In the genomic region with DNA sequence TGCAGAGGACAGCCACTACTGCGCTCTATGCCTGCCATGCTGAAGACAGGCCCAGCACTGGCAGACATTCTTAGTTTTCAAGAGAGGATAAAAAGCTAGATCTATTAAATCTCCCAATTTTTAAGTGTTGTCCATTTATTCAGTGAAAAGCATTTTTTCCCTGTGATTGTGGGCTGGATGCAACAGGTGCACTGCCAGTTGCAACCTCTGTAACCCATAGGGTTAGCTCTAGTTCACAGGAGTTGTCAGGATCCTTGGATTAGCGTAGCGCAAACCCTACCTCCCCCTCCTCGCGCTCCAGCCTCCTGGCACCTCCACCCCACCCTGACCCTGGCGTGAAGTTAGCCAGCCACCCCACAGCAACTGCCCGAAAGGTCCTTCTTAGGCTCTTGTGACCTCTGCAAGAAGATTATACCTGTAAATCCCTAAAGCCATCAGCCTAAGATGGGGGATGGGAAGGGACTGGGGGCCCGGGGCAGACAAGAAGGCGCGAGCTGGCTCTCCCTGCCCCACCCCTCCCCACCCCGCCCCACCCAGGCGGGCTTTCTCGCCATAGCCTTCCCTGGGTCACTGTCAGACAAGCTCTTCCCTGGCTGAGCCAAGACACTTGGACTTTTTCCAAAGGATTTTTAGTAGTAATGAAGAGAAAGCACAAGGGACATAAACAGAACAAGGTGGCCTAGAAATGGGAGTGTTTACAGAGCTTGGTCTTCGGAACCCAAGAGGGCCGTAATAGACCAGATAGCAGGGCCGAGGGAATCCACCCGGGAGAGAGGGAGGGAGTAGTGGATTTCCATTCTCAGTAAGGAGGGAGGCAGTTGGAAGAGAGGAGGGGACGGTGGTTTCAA, we compare ENCODE assay signal across 9 cellular contexts. TPM values are rescaled to one million over a fixed set of nuclear protein-coding genes. Genes with fewer than 3 reads are reported as not detected.
DNase-seq lines count a peak whose midpoint lies in the region; ATAC-seq and TF ChIP-seq lines count a peak whose summit lies in the region.
"Had no signal": no experiment of that assay in that cellular context is flagged by ENCODE, and none has a peak within 500 bp of the region (broad histone marks: within the 10 kb centered on the region; RNA-seq: fewer than 3 reads in every experiment).

No MANE protein-coding gene starts in this region.

- no peaks in the 10 kb centered on the region for H3K36me3 ChIP-seq in breast epithelium
- no peaks in the 10 kb centered on the region for H3K36me3 ChIP-seq in right lobe of liver
- no peaks in the 10 kb centered on the region for H3K36me3 ChIP-seq in thyroid gland

- H3K4me1 ChIP-seq in breast epithelium (no peaks in the 10 kb centered on the region), right lobe of liver (peaks cover 0 to 22% (median 0%) of the 10 kb centered on the region in 4 donors), thyroid gland (peaks cover 7 to 12% of the 10 kb centered on the region in 2 donors)

- TF ChIP-seq POLR2A in breast epithelium (IDR thresholded peaks at IDR 0.05): no peak
- TF ChIP-seq POLR2A in right lobe of liver (IDR thresholded peaks at IDR 0.05): no peak
- TF ChIP-seq POLR2A in thyroid gland (IDR thresholded peaks at IDR 0.05): no peak

- DNase-seq in NCI-H748 (lab: John Stamatoyannopoulos, UW; ENCODE audit: unreplicated experiment) (peak; percentile 49), NCI-H748 treated with DMSO at 0.1 percent for 48 hours (lab: John Stamatoyannopoulos, UW) (no peak), breast epithelium (ENCODE audit: low spot score in 2 of 2) (peak in 1 of 2 donors; percentile 26), right lobe of liver (no peak), thyroid gland (peak in 1 of 2 donors; percentile 21), NCI-H2107 (lab: John Stamatoyannopoulos, UW) (no peak), EL (no peak), NOMO-1 (lab: John Stamatoyannopoulos, UW; ENCODE audit: unreplicated experiment in 2 of 2) (no peak)

- intact Hi-C loops in breast epithelium (cut with DNase I; ENCODE audit: low total_unique reads) (no loop called here), right lobe of liver (cut with DNase I) (no loop called here), thyroid gland (cut with DNase I) (no loop called here)

- ATAC-seq in right lobe of liver: peak; percentile 6 to 40 (median 31)

- H3K27ac ChIP-seq in breast epithelium: peak overlapping the region; percentile 89 to 94
- no peak overlapping the region for H3K27ac ChIP-seq in right lobe of liver
- peak overlapping the region; percentile 18 to 68 (median 59) for H3K27ac ChIP-seq in thyroid gland

- 16% methylated on average over 12 of the region's 18 CpGs for WGBS in right lobe of liver (ENCODE audit: insufficient coverage, low coverage, low lambda C conversion rate, missing lambda C conversion rate)
- WGBS in thyroid gland, 2 donors: 26 to 32% methylated on average over 18 of the region's 18 CpGs

- H3K27me3 ChIP-seq in breast epithelium (no peaks in the 10 kb centered on the region), right lobe of liver (no peaks in the 10 kb centered on the region), thyroid gland (no peaks in the 10 kb centered on the region)

- no peak for TF ChIP-seq CTCF in breast epithelium (IDR thresholded peaks at IDR 0.05)
- TF ChIP-seq CTCF in right lobe of liver (IDR thresholded peaks at IDR 0.05): no peak
- TF ChIP-seq CTCF in thyroid gland (IDR thresholded peaks at IDR 0.05): no peak

- H3K9me3 ChIP-seq in breast epithelium: no peaks in the 10 kb centered on the region
- no peaks in the 10 kb centered on the region for H3K9me3 ChIP-seq in right lobe of liver
- no peaks in the 10 kb centered on the region for H3K9me3 ChIP-seq in thyroid gland

- peak overlapping the region; percentile 64 to 83 (median 69) for H3K4me3 ChIP-seq in breast epithelium
- H3K4me3 ChIP-seq in right lobe of liver: peak overlapping the region in 1 of 3 donors; percentile 51
- peak overlapping the region in 2 of 3 donors; percentile 27 to 44 for H3K4me3 ChIP-seq in thyroid gland (replicated peaks in 1 of 3)

RNA-seq across cellular contexts. Expression of a gene that starts 31.0 kb away (rescaled TPM):
- total RNA-seq in breast epithelium (100 to 1,000 TPM; 145 to 180 (median 151) TPM), right lobe of liver (10 to 100 TPM; 69.9 to 97.0 (median 84.0) TPM), thyroid gland (100 to 1,000 TPM; 187 to 263 (median 231) TPM)

RNA-seq across cellular contexts. Expression of a gene that starts 52.9 kb away (rescaled TPM):
- total RNA-seq in breast epithelium: not detected
- total RNA-seq in right lobe of liver: not detected
- not detected for total RNA-seq in thyroid gland
- total RNA-seq: lung microvascular endothelial cell had no signal

Comparison
In these comparisons a context has a peak if more than half of its experiments do, and no peak if none do; other contexts are left out.
1. H3K27ac ChIP-seq: peak in breast epithelium (2 of 2) and thyroid gland (3 of 3); none in right lobe of liver (0 of 3).